ENCODE assay signal across 8 cellular contexts in the genomic region with DNA sequence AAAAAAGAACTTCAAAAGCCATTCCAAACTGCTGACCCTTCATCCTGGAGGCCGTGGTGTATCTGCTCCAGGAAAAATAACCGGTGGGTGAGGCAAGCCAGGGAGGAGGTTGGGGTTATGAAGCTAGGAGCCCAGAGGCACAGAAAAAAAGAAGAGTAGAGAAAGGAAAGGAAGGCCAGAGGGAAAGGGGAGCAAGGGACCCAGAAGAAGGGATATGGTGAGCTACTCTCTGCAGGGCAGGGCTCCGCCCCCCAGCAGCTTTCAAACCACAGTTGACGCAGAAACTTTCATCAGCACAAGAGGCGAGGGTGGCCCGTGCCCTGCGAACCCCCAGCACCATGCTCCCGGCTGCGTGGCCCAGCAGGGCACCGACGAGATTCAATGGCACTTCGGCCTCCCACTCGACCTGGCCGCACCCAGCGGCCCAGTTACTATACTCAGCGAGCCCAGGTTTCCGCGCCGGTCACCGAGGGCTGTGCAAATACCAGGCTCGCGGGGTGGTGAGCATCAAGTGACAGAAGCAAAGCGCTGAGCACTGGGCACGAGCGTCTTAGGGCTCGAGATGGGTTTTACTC. TPM values are rescaled to one million over a fixed set of nuclear protein-coding genes. Genes with fewer than 3 reads are reported as not detected.
A peak's percentile ranks its signal among the peaks of the same experiment; 100 is the strongest.
DNase-seq lines count a peak whose midpoint lies in the region; ATAC-seq and TF ChIP-seq lines count a peak whose summit lies in the region.

No MANE protein-coding gene starts in this region.

- RAD21 ChIA-PET in HCT116 (lab: Charles Lee; ENCODE audit: low non-redundant PET in 1 of 2, low total read pairs in 2 of 2, uncharacterized antibody in 2 of 2, unreplicated experiment in 2 of 2), result no interaction called here

- peak overlapping the region; percentile 98 for H3K9ac ChIP-seq in HCT116 (ENCODE audit: low read length)

- no peaks in the 10 kb centered on the region for H3K9me3 Mint-ChIP-seq in activated B cell treated with CpG ODN at 0.5 μM for 24 hours

- ATAC-seq in HCT116 (peak; percentile 63), activated B cell treated with CpG ODN at 0.5 μM for 24 hours (ENCODE audit: low read depth) (peak; percentile 73)

- H3K4me1 Mint-ChIP-seq in activated B cell treated with CpG ODN at 0.5 μM for 24 hours, result peaks cover 24% of the 10 kb centered on the region

- CTCF ChIA-PET in HCT116 (lab: Charles Lee) (interaction anchor here (0.7 to 1.0 kb wide), 4 partner anchors 10 to 887 kb away, joined by 3 to 5 read pairs (median 4); no protein-coding TSS in a partner anchor), activated B cell treated with CpG ODN at 0.5 μM for 24 hours (lab: Charles Lee) (no interaction called here)

- no peaks in the 10 kb centered on the region for H3K9me3 ChIP-seq in HCT116 (ENCODE audit: control insufficient read depth in 1 of 2, insufficient read depth in 1 of 2, low read depth in 1 of 2, low read length in 2 of 2)
- no peaks in the 10 kb centered on the region for H3K9me3 ChIP-seq in MG63

- H3K9me2 ChIP-seq in HCT116 (ENCODE audit: insufficient read depth), result no peaks in the 10 kb centered on the region

- no peak overlapping the region for H2AFZ ChIP-seq in HCT116 (ENCODE audit: low read depth, low read length, poor library complexity, severe bottlenecking)

- 0 out of 2 replicates have a peak, but pooled peaks cover 5% of the 10 kb centered on the region for H4K20me1 ChIP-seq in HCT116 (ENCODE audit: insufficient read depth)

- H3K27me3 ChIP-seq in HCT116 (ENCODE audit: insufficient read depth, low read length) (no peaks in the 10 kb centered on the region), MG63 (no peaks in the 10 kb centered on the region)

- no TSS peak for BruUV-seq in HCT116 (replicated peaks; lab: Mats Ljungman, UMichigan)

- POLR2A ChIA-PET in HCT116 (lab: Charles Lee) (interaction anchor here (0.6 kb wide), 1 partner anchor 28 kb away, joined by 3 read pairs; no protein-coding TSS in a partner anchor), activated B cell treated with CpG ODN at 0.5 μM for 24 hours (lab: Charles Lee) (interaction anchor here (0.7 to 2.0 kb wide), 7 partner anchors 9 to 827 kb away, joined by 3 to 8 read pairs (median 3); partner anchors contain the start of gene ZRANB3)

- H3K36me3 ChIP-seq in HCT116 (ENCODE audit: control insufficient read depth in 1 of 2, insufficient read depth in 2 of 2, low read length in 2 of 2) (peaks cover 10 to 20% of the 10 kb centered on the region in 2 experiments), MG63 (peaks cover 35% of the 10 kb centered on the region)

- H3K79me2 ChIP-seq in HCT116 (ENCODE audit: insufficient read depth, low read length), result peaks cover 44% of the 10 kb centered on the region

- no peak for TF ChIP-seq POLR2A in HCT116 (IDR thresholded peaks at IDR 0.05; ENCODE audit: borderline replicate concordance, extremely low read depth, insufficient read depth, insufficient read length)

- TF ChIP-seq RAD21 in HCT116 (IDR thresholded peaks at IDR 0.05; ENCODE audit: low read depth), result no peak

- peak overlapping the region; percentile 95 for H3K4me3 Mint-ChIP-seq in activated B cell treated with CpG ODN at 0.5 μM for 24 hours

- peak overlapping the region; percentile 88 for H3K27ac Mint-ChIP-seq in activated B cell treated with CpG ODN at 0.5 μM for 24 hours

- intact Hi-C loops in HCT116 (cut with micrococcal nuclease), result no loop called here
- intact Hi-C loops in activated B cell treated with CpG ODN at 0.5 μM for 24 hours (cut with micrococcal nuclease), result loop anchor here (1.0 to 2.0 kb wide), 5 partner anchors 109 to 957 kb away; partner anchors contain the start of genes CCNT2, DARS1, RAB3GAP1 and UBXN4

- peak overlapping the region; percentile 82 to 94 for H3K4me3 ChIP-seq in HCT116 (replicated peaks in 1 of 2; ENCODE audit: low read depth in 1 of 2, low read length in 2 of 2)
- peak overlapping the region; percentile 81 for H3K4me3 ChIP-seq in MG63

- peaks cover 7 to 19% of the 10 kb centered on the region in 2 experiments; a peak in 2 of 4 replicates for H3K4me1 ChIP-seq in HCT116 (ENCODE audit: control insufficient read depth in 1 of 2, insufficient read depth in 2 of 2, low read length in 2 of 2)

- DNase-seq in DMS79 treated with DMSO at 0.1 percent for 48 hours (lab: John Stamatoyannopoulos, UW) (peak; percentile 47), DMS79 (lab: John Stamatoyannopoulos, UW) (no peak), HCT116 (ENCODE audit: low read depth, low spot score) (no peak), MG63 (peak; percentile 64), activated B cell treated with CpG ODN at 0.5 μM for 24 hours (peak; percentile 60), caudate nucleus (lab: John Stamatoyannopoulos, UW) (peak in 24 of 61 donors; percentile 9 to 59 (median 36)), left kidney (ENCODE audit: low read depth, low spot score) (peak; percentile 82)
- peak; percentile 75 for DNase-seq in stimulated activated CD4-positive, alpha-beta T cell treated with anti-CD3 and anti-CD28 coated beads, Interleukin-4, amount 100 ng/mL, for 1 hour

- peaks cover 19% of the 10 kb centered on the region for H3K36me3 Mint-ChIP-seq in activated B cell treated with CpG ODN at 0.5 μM for 24 hours (ENCODE audit: low read depth)

- no peak for TF ChIP-seq CTCF in HCT116 (IDR thresholded peaks at IDR 0.05 in 2 of 3, conservative IDR thresholded peaks at IDR 0.05 in 1 of 3; ENCODE audit: borderline replicate concordance in 1 of 3, insufficient read depth in 1 of 3, low read depth in 2 of 3, low read length in 2 of 3)
- TF ChIP-seq CTCF in activated B cell treated with CpG ODN at 0.5 μM for 24 hours (IDR thresholded peaks at IDR 0.05), result no peak

- H3K4me2 ChIP-seq in HCT116 (ENCODE audit: low read length), result peak overlapping the region; percentile 94

- H3K27ac ChIP-seq in HCT116 (ENCODE audit: low read depth, low read length) (peak overlapping the region; percentile 72), caudate nucleus (ENCODE audit: low read depth, low read length) (peak overlapping the region; percentile 36)

- no peaks in the 10 kb centered on the region for H3K27me3 Mint-ChIP-seq in activated B cell treated with CpG ODN at 0.5 μM for 24 hours

TF ChIP-seq in HCT116, 20 proteins besides CTCF, POLR2A, EP300 and RAD21:
- no peak for TF ChIP-seq FOSL1 (IDR thresholded peaks at IDR 0.05; ENCODE audit: low read depth)
- TF ChIP-seq EZH2 (IDR thresholded peaks at IDR 0.05), result no peak
- TF ChIP-seq EZH2phosphoT487 (IDR thresholded peaks at IDR 0.05; ENCODE audit: borderline replicate concordance), result no peak
- no peak for TF ChIP-seq ELF1 (IDR thresholded peaks at IDR 0.05; ENCODE audit: borderline replicate concordance, low read depth)

RNA-seq across cellular contexts. Expression of gene MCM6, which starts 0.7 kb away (rescaled TPM):
- 84.8 TPM for total RNA-seq in HCT116 (2021; ENCODE audit: unreplicated experiment)
- polyA plus RNA-seq in HCT116 (2012), result 27.8 and 37.0 TPM in 2 replicates
- 57.0 and 57.1 TPM in 2 replicates for total RNA-seq in MG63 (2014; rRNA removed; shearing (Covaris generic); ENCODE audit: low replicate concordance)
- 27.9 and 28.9 TPM in 2 replicates for total RNA-seq in activated B cell treated with CpG ODN at 0.5 μM for 24 hours

RNA-seq across cellular contexts. Expression of gene LCT, which starts 38.6 kb away (rescaled TPM):
- total RNA-seq in HCT116 (2021; ENCODE audit: unreplicated experiment) (0.12 TPM), activated B cell treated with CpG ODN at 0.5 μM for 24 hours (not detected in 2 replicates)
- 0.01 and 0.03 TPM in 2 replicates for polyA plus RNA-seq in HCT116 (2012)
- not detected in 2 replicates for total RNA-seq in MG63 (2014; rRNA removed; shearing (Covaris generic); ENCODE audit: low replicate concordance)

Comparison
In these comparisons a context has a peak if more than half of its experiments do, and no peak if none do; other contexts are left out.
1. DNase-seq: peak in DMS79 treated with DMSO at 0.1 percent for 48 hours (single experiment), MG63 (single experiment), activated B cell treated with CpG ODN at 0.5 μM for 24 hours (single experiment), left kidney (single experiment) and stimulated activated CD4-positive, alpha-beta T cell treated with anti-CD3 and anti-CD28 coated beads, Interleukin-4, amount 100 ng/mL, for 1 hour (single experiment); none in DMS79 (single experiment) and HCT116 (single experiment).